In the genomic region with DNA sequence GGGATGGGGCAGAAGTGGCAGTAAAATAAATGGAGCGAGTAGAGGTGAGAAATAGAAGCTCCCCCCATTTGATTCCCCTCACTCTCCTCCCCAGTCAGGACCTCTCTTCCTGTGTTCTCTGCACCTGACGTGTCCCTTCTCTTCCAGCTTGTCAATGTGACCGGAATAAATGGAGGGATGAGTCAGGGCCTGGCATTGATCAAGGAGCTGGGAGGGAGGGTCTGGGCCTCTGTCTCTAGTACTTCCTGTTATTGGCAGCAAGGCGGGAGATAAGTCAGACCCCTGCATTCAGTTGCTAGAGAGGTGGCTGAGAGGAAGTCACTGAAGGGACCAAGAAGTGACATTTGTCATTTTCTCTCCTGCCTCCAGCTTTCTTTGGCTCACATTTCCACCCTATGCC, we compare ENCODE assay signal across 1 cellular context.
TF ChIP-seq lines count a peak whose summit lies in the region.

No MANE protein-coding gene starts in this region.

TF ChIP-seq in SK-N-SH, 30 proteins besides CTCF, POLR2A, EP300 and RAD21 (continued from another document):
- TF ChIP-seq REST (IDR thresholded peaks at IDR 0.05; ENCODE audit: low read depth, low read length) (no peak), JUND (IDR thresholded peaks at IDR 0.05) (no peak), CHD2 (IDR thresholded peaks at IDR 0.05; ENCODE audit: low read length, partially characterized antibody) (no peak), ZBTB33 (IDR thresholded peaks at IDR 0.05; ENCODE audit: borderline replicate concordance, low read depth) (no peak), NRF1 (IDR thresholded peaks at IDR 0.05; ENCODE audit: low read depth, low read length) (no peak), TCF12 (IDR thresholded peaks at IDR 0.05) (no peak), RXRA (IDR thresholded peaks at IDR 0.05; ENCODE audit: borderline replicate concordance, low read depth) (no peak), YY1 (IDR thresholded peaks at IDR 0.05; ENCODE audit: low read depth) (no peak), SIN3A (IDR thresholded peaks at IDR 0.05; ENCODE audit: borderline replicate concordance, low read depth, low read length) (no peak), FOXM1 (IDR thresholded peaks at IDR 0.05; ENCODE audit: low read depth) (no peak), FOXJ3 (CRISPR knock-in tag; IDR thresholded peaks at IDR 0.05) (no peak), RCOR1 (IDR thresholded peaks at IDR 0.05; ENCODE audit: low read length) (no peak)
- TF ChIP-seq, protein P1, sequence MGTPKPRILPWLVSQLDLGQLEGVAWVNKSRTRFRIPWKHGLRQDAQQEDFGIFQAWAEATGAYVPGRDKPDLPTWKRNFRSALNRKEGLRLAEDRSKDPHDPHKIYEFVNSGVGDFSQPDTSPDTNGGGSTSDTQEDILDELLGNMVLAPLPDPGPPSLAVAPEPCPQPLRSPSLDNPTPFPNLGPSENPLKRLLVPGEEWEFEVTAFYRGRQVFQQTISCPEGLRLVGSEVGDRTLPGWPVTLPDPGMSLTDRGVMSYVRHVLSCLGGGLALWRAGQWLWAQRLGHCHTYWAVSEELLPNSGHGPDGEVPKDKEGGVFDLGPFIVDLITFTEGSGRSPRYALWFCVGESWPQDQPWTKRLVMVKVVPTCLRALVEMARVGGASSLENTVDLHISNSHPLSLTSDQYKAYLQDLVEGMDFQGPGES (IDR thresholded peaks at IDR 0.05; ENCODE audit: low read depth, low read length): no peak
